Comparison of ENCODE assay signal across 8 cellular contexts in genomic region chr14:81221579-81222102, GRCh38. TPM values are rescaled to one million over a fixed set of nuclear protein-coding genes. Genes with fewer than 3 reads are reported as not detected.
DNase-seq lines count a peak whose midpoint lies in the region; ATAC-seq and TF ChIP-seq lines count a peak whose summit lies in the region.

No MANE protein-coding gene starts in this region.

- peak overlapping the region; percentile 100 for H3K9ac ChIP-seq in mesenchymal stem cell (ENCODE audit: low read length)

- no peak overlapping the region for H3K23ac ChIP-seq in mesenchymal stem cell (ENCODE audit: low read length in 2 of 2)

- intact Hi-C loops in body of pancreas (cut with DNase I), result no loop called here
- intact Hi-C loops in uterus (cut with DNase I; ENCODE audit: low total_unique reads), result no loop called here

- H2BK5ac ChIP-seq in mesenchymal stem cell (ENCODE audit: low read depth, low read length, poor library complexity, severe bottlenecking), result peak overlapping the region; percentile 100

- ATAC-seq in body of pancreas (no peak), GM19324 (IDR thresholded peaks at IDR 0.05; ENCODE audit: low FRiP score, unreplicated experiment) (no peak)

- H4K8ac ChIP-seq in mesenchymal stem cell (ENCODE audit: low read length), result peak overlapping the region; percentile 78

- H3K4me2 ChIP-seq in mesenchymal stem cell (ENCODE audit: low read length, poor library complexity, severe bottlenecking), result peak overlapping the region; percentile 75

- no peak overlapping the region for H2BK120ac ChIP-seq in mesenchymal stem cell (ENCODE audit: low read depth, low read length)

- H3K4ac ChIP-seq in mesenchymal stem cell (ENCODE audit: low read depth in 1 of 2, low read length in 2 of 2), result peak overlapping the region; percentile 34 to 98

- H3K4me1 ChIP-seq in body of pancreas (peaks cover 39% of the 10 kb centered on the region), mesenchymal stem cell (ENCODE audit: control insufficient read depth, insufficient read depth, low read depth, low read length) (peaks cover 2% of the 10 kb centered on the region), uterus (peaks cover 0 to 10% of the 10 kb centered on the region in 2 donors)

- peak overlapping the region; percentile 42 to 100 for H3K18ac ChIP-seq in mesenchymal stem cell (ENCODE audit: low read depth in 1 of 2, low read length in 2 of 2)

- no peaks in the 10 kb centered on the region for H3K36me3 ChIP-seq in body of pancreas (replicated peaks in 1 of 2; ENCODE audit: insufficient read depth in 1 of 2, low read depth in 2 of 2)
- peaks cover 0 to 3% of the 10 kb centered on the region in 2 experiments for H3K36me3 ChIP-seq in mesenchymal stem cell (ENCODE audit: control insufficient read depth in 1 of 2, insufficient read depth in 2 of 2, low read depth in 1 of 2, low read length in 2 of 2)
- H3K36me3 ChIP-seq in uterus, result no peaks in the 10 kb centered on the region

- no peak overlapping the region for H2BK12ac ChIP-seq in mesenchymal stem cell (ENCODE audit: low read length in 2 of 2)

- H2BK15ac ChIP-seq in mesenchymal stem cell (ENCODE audit: low read depth, poor library complexity, severe bottlenecking), result no peak overlapping the region

- H3K9me3 ChIP-seq in body of pancreas, result no peaks in the 10 kb centered on the region
- H3K9me3 ChIP-seq in mesenchymal stem cell (ENCODE audit: control insufficient read depth, low read length), result no peaks in the 10 kb centered on the region
- H3K9me3 ChIP-seq in uterus, result no peaks in the 10 kb centered on the region

- no peaks in the 10 kb centered on the region for H3K27me3 ChIP-seq in body of pancreas
- no peaks in the 10 kb centered on the region for H3K27me3 ChIP-seq in mesenchymal stem cell (ENCODE audit: control insufficient read depth in 1 of 2, insufficient read depth in 1 of 2, low read length in 2 of 2)
- H3K27me3 ChIP-seq in uterus, result no peaks in the 10 kb centered on the region

- TF ChIP-seq RAD21 in Ishikawa (IDR thresholded peaks at IDR 0.05; ENCODE audit: low read depth), result no peak

- H3K27ac ChIP-seq in C4-2B (peak overlapping the region; percentile 90), body of pancreas (peak overlapping the region; percentile 97 to 100 (median 98)), mesenchymal stem cell (ENCODE audit: low read length, poor library complexity, severe bottlenecking) (peak overlapping the region; percentile 100), uterus (peak overlapping the region; percentile 99)

- no peak for TF ChIP-seq CTCF in C4-2B (conservative IDR thresholded peaks at IDR 0.05)
- TF ChIP-seq CTCF in body of pancreas (IDR thresholded peaks at IDR 0.05), result no peak
- TF ChIP-seq CTCF in uterus (IDR thresholded peaks at IDR 0.05), result no peak

- peak; percentile 20 to 26 (median 24) for DNase-seq in body of pancreas
- DNase-seq in mesenchymal stem cell, result no peak
- no peak for DNase-seq in uterus
- DNase-seq in activated gamma-delta T cell treated with Interleukin-2 at 50 U/mL for 16 hours, result no peak
- DNase-seq in NAMALWA (ENCODE audit: low spot score), result no peak

- no peak overlapping the region for H4K91ac ChIP-seq in mesenchymal stem cell (ENCODE audit: low read length)

- H2AK5ac ChIP-seq in mesenchymal stem cell (ENCODE audit: low read length, severe bottlenecking), result no peak overlapping the region

- H3K14ac ChIP-seq in mesenchymal stem cell (ENCODE audit: low read length in 2 of 2), result no peak overlapping the region

- no peak for TF ChIP-seq EP300 in Ishikawa (IDR thresholded peaks at IDR 0.05; ENCODE audit: borderline replicate concordance)

- peak in 2 of 3 donors; percentile 48 to 66 for TF ChIP-seq POLR2A in body of pancreas (IDR thresholded peaks at IDR 0.05)
- no peak for TF ChIP-seq POLR2A in uterus (IDR thresholded peaks at IDR 0.05)

- 14 to 20% methylated on average over 16 of the region's 16 CpGs for WGBS in body of pancreas, 2 donors
- 45% methylated on average over 16 of the region's 16 CpGs for WGBS in mesenchymal stem cell

- H3K4me3 ChIP-seq in body of pancreas (peak overlapping the region in 1 of 2 donors; percentile 7), mesenchymal stem cell (ENCODE audit: insufficient read depth in 1 of 2, low read depth in 1 of 2, low read length in 2 of 2) (peak overlapping the region in 1 of 2 experiments; percentile 88), uterus (peak overlapping the region; percentile 45 to 65)

- H2AFZ ChIP-seq in mesenchymal stem cell (ENCODE audit: low read depth, low read length), result no peak overlapping the region

- peaks cover 2% of the 10 kb centered on the region for H3K79me1 ChIP-seq in mesenchymal stem cell (replicated peaks; ENCODE audit: low read length, poor library complexity, severe bottlenecking)

TF ChIP-seq in Ishikawa, 13 proteins besides CTCF, POLR2A, EP300 and RAD21:
- TF ChIP-seq REST (IDR thresholded peaks at IDR 0.05; ENCODE audit: low read depth) (0 out of 2 replicates have a peak, but pooled peaks have one; percentile 2), TCF12 (IDR thresholded peaks at IDR 0.05; ENCODE audit: low read depth) (no peak), YY1 (IDR thresholded peaks at IDR 0.05; ENCODE audit: low read depth) (no peak)

RNA-seq across cellular contexts. Expression of gene GTF2A1, which starts 0.9 kb away (rescaled TPM):
- total RNA-seq in body of pancreas, result 1 to 10 TPM; 4.0 to 9.3 TPM
- 18.2 TPM for polyA plus RNA-seq in mesenchymal stem cell (2013, experiment 1 of 2)
- 19.9 TPM for polyA plus RNA-seq in mesenchymal stem cell (2013, experiment 2 of 2)
- total RNA-seq in uterus, result 10 to 100 TPM; 28.2 to 52.4 (median 35.9) TPM

Comparison
In these comparisons a context has a peak if more than half of its experiments do, and no peak if none do; other contexts are left out.
1. DNase-seq: peak in body of pancreas (4 of 4); none in mesenchymal stem cell (single experiment), uterus (0 of 2), activated gamma-delta T cell treated with Interleukin-2 at 50 U/mL for 16 hours (single experiment) and NAMALWA (single experiment).
2. POLR2A ChIP-seq: peak in body of pancreas (2 of 3); none in uterus (0 of 2).
3. Peak in every context shown above with its lines, with median percentiles within 50 percentile points of each other: H3K27ac ChIP-seq.